ENCODE assay signal across 12 cellular contexts in the genomic region with DNA sequence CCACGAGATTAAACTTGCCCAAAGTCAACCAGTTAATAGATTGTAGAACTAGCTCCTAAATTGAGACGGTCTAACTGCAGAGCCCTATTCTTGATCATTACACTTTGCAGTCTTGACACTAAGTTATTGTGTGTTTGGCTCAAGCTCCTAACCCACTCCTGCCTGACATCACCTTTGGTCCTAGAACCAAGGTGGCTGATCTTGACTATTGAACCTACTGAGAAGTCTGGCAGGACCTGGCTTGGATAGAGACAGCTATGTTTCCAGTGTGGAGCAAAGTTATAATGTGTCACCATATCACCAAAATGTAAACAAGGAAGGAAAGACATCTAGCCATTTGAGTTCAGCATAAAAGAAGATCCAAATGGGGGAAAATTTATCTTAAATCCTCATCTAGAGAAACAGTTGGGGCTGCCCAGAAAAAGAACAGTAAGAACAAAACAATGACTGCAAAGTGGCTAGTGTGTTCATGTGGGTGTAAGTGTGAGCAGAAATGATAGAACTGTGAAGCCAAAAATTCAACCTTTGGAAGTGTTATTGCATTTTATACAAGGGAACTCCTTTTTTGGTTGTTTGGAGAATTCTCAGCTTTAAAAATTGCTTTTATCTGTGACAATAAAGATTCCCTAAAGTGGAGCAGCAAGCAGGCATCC.
DNase-seq lines count a peak whose midpoint lies in the region; ATAC-seq and TF ChIP-seq lines count a peak whose summit lies in the region.
"Had no signal": no experiment of that assay in that cellular context is flagged by ENCODE, and none has a peak within 500 bp of the region (broad histone marks: within the 10 kb centered on the region; RNA-seq: fewer than 3 reads in every experiment).

No MANE protein-coding gene starts in this region.

- CTCF ChIA-PET in activated CD4-positive, alpha-beta T cell treated with anti-CD3 and anti-CD28 coated beads for 36 hours (lab: Charles Lee), result no interaction called here
- CTCF ChIA-PET in activated CD4-positive, alpha-beta T cell treated with anti-CD3 and anti-CD28 coated beads, Interleukin-2, amount 10 ng/mL, durations not matched to agents 7 days and 5 days (lab: Charles Lee), result interaction anchor here (0.6 to 1.0 kb wide), 2 partner anchors 11 to 536 kb away, joined by 3 read pairs; no protein-coding TSS in a partner anchor
- CTCF ChIA-PET in WTC11 (lab: Charles Lee), result no interaction called here

- POLR2A ChIA-PET in activated CD4-positive, alpha-beta T cell treated with anti-CD3 and anti-CD28 coated beads for 36 hours (lab: Charles Lee), result no interaction called here
- POLR2A ChIA-PET in activated CD4-positive, alpha-beta T cell treated with anti-CD3 and anti-CD28 coated beads, Interleukin-2, amount 10 ng/mL, durations not matched to agents 7 days and 5 days (lab: Charles Lee), result no interaction called here
- POLR2A ChIA-PET in WTC11 (lab: Charles Lee), result interaction anchor here (0.7 kb wide), 1 partner anchor 47 kb away, joined by 4 read pairs; no protein-coding TSS in a partner anchor

- H3K27me3 Mint-ChIP-seq in activated CD4-positive, alpha-beta T cell treated with anti-CD3 and anti-CD28 coated beads for 36 hours, result no peaks in the 10 kb centered on the region
- no peaks in the 10 kb centered on the region for H3K27me3 Mint-ChIP-seq in activated CD4-positive, alpha-beta T cell treated with anti-CD3 and anti-CD28 coated beads, Interleukin-2, amount 10 ng/mL, durations not matched to agents 7 days and 5 days
- H3K27me3 Mint-ChIP-seq in WTC11 (ENCODE audit: low read depth) (no peaks in the 10 kb centered on the region), brain (no peaks in the 10 kb centered on the region)
- H3K27me3 Mint-ChIP-seq: CD4-positive, alpha-beta T cell had no signal

- peaks cover 5% of the 10 kb centered on the region for H3K4me1 Mint-ChIP-seq in activated CD4-positive, alpha-beta T cell treated with anti-CD3 and anti-CD28 coated beads for 36 hours
- no peaks in the 10 kb centered on the region for H3K4me1 Mint-ChIP-seq in activated CD4-positive, alpha-beta T cell treated with anti-CD3 and anti-CD28 coated beads, Interleukin-2, amount 10 ng/mL, durations not matched to agents 7 days and 5 days
- H3K4me1 Mint-ChIP-seq in WTC11 (no peaks in the 10 kb centered on the region; the same call in 1 of the 2 replicates), brain (peaks cover 26% of the 10 kb centered on the region)

- no peaks in the 10 kb centered on the region for H3K36me3 Mint-ChIP-seq in activated CD4-positive, alpha-beta T cell treated with anti-CD3 and anti-CD28 coated beads for 36 hours (ENCODE audit: low read depth)
- no peaks in the 10 kb centered on the region for H3K36me3 Mint-ChIP-seq in activated CD4-positive, alpha-beta T cell treated with anti-CD3 and anti-CD28 coated beads, Interleukin-2, amount 10 ng/mL, durations not matched to agents 7 days and 5 days (ENCODE audit: low read depth)
- peaks cover 11% of the 10 kb centered on the region for H3K36me3 Mint-ChIP-seq in WTC11
- peaks cover 28% of the 10 kb centered on the region for H3K36me3 Mint-ChIP-seq in brain

- no peak overlapping the region for H3K4me3 Mint-ChIP-seq in activated CD4-positive, alpha-beta T cell treated with anti-CD3 and anti-CD28 coated beads for 36 hours
- H3K4me3 Mint-ChIP-seq in activated CD4-positive, alpha-beta T cell treated with anti-CD3 and anti-CD28 coated beads, Interleukin-2, amount 10 ng/mL, durations not matched to agents 7 days and 5 days, result no peak overlapping the region
- H3K4me3 Mint-ChIP-seq in WTC11 (no peak overlapping the region), brain (no peak overlapping the region)
- H3K4me3 Mint-ChIP-seq: CD4-positive, alpha-beta T cell had no signal

- TF ChIP-seq CTCF in WTC11 (IDR thresholded peaks at IDR 0.05) (no peak), brain (conservative IDR thresholded peaks at IDR 0.05) (no peak)

- intact Hi-C loops in activated CD4-positive, alpha-beta T cell treated with anti-CD3 and anti-CD28 coated beads for 36 hours (cut with DNase I, micrococcal nuclease), result no loop called here

- ATAC-seq in activated CD4-positive, alpha-beta T cell treated with anti-CD3 and anti-CD28 coated beads for 36 hours, result peak; percentile 30
- no peak for ATAC-seq in WTC11
- ATAC-seq: A549 had no signal

- H3K27ac Mint-ChIP-seq in activated CD4-positive, alpha-beta T cell treated with anti-CD3 and anti-CD28 coated beads for 36 hours, result no peak overlapping the region
- H3K27ac Mint-ChIP-seq in activated CD4-positive, alpha-beta T cell treated with anti-CD3 and anti-CD28 coated beads, Interleukin-2, amount 10 ng/mL, durations not matched to agents 7 days and 5 days, result no peak overlapping the region
- H3K27ac Mint-ChIP-seq in WTC11 (peak overlapping the region; percentile 10; the same call in 1 of the 2 replicates), brain (peak overlapping the region in 4 of 5 experiments; percentile 6 to 64 (median 47))
- H3K27ac Mint-ChIP-seq: CD4-positive, alpha-beta T cell had no signal

- no peak for DNase-seq in activated CD4-positive, alpha-beta T cell treated with anti-CD3 and anti-CD28 coated beads for 36 hours
- DNase-seq in activated CD4-positive, alpha-beta T cell treated with anti-CD3 and anti-CD28 coated beads, Interleukin-2, amount 10 ng/mL, durations not matched to agents 7 days and 5 days, result no peak
- DNase-seq in WTC11 (ENCODE audit: low spot score) (no peak), superior temporal gyrus (ENCODE audit: extremely low spot score) (peak; percentile 45), pons (ENCODE audit: low spot score) (no peak), NCI-H1105 treated with DMSO at 0.1 percent for 48 hours (lab: John Stamatoyannopoulos, UW) (no peak)
- DNase-seq: AML-193; Caco-2; CD4-positive, alpha-beta T cell; GM23248 had no signal

- H3K9me3 Mint-ChIP-seq in activated CD4-positive, alpha-beta T cell treated with anti-CD3 and anti-CD28 coated beads for 36 hours (ENCODE audit: low read depth), result no peaks in the 10 kb centered on the region
- no peaks in the 10 kb centered on the region for H3K9me3 Mint-ChIP-seq in activated CD4-positive, alpha-beta T cell treated with anti-CD3 and anti-CD28 coated beads, Interleukin-2, amount 10 ng/mL, durations not matched to agents 7 days and 5 days
- H3K9me3 Mint-ChIP-seq in WTC11 (no peaks in the 10 kb centered on the region), brain (no peaks in the 10 kb centered on the region)
- H3K9me3 Mint-ChIP-seq: CD4-positive, alpha-beta T cell had no signal

TF ChIP-seq in WTC11, 78 proteins besides CTCF, POLR2A, EP300 and RAD21:
- TF ChIP-seq HMGA2 (CRISPR knock-in tag; IDR thresholded peaks at IDR 0.05), result no peak
- no peak for TF ChIP-seq TEAD4 (CRISPR knock-in tag; IDR thresholded peaks at IDR 0.05)
- no peak for TF ChIP-seq ZNF396 (CRISPR knock-in tag; IDR thresholded peaks at IDR 0.05; ENCODE audit: borderline replicate concordance)
- no peak for TF ChIP-seq FOXK1 (CRISPR knock-in tag; IDR thresholded peaks at IDR 0.05)
- TF ChIP-seq TEAD1 (CRISPR knock-in tag; IDR thresholded peaks at IDR 0.05), result no peak
- no peak for TF ChIP-seq PRRX2 (CRISPR knock-in tag; IDR thresholded peaks at IDR 0.05)
- TF ChIP-seq TCF7 (CRISPR knock-in tag; IDR thresholded peaks at IDR 0.05; ENCODE audit: low read depth), result no peak
- no peak for TF ChIP-seq GTF2I (CRISPR knock-in tag; conservative IDR thresholded peaks at IDR 0.05)
- TF ChIP-seq, protein P1, sequence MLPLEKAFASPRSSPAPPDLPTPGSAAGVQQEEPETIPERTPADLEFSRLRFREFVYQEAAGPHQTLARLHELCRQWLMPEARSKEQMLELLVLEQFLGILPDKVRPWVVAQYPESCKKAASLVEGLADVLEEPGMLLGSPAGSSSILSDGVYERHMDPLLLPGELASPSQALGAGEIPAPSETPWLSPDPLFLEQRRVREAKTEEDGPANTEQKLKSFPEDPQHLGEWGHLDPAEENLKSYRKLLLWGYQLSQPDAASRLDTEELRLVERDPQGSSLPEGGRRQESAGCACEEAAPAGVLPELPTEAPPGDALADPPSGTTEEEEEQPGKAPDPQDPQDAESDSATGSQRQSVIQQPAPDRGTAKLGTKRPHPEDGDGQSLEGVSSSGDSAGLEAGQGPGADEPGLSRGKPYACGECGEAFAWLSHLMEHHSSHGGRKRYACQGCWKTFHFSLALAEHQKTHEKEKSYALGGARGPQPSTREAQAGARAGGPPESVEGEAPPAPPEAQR (CRISPR knock-in tag; IDR thresholded peaks at IDR 0.05), result no peak
- no peak for TF ChIP-seq ZNF317 (CRISPR knock-in tag; IDR thresholded peaks at IDR 0.05; ENCODE audit: borderline replicate concordance, low read depth)
- no peak for TF ChIP-seq GRHL2 (CRISPR knock-in tag; IDR thresholded peaks at IDR 0.05; ENCODE audit: insufficient replicate concordance, severe bottlenecking)
- no peak for TF ChIP-seq IRF2 (CRISPR knock-in tag; IDR thresholded peaks at IDR 0.05; ENCODE audit: borderline replicate concordance, low read depth)
- no peak for TF ChIP-seq NFATC4 (CRISPR knock-in tag; IDR thresholded peaks at IDR 0.05)
- TF ChIP-seq RELA (CRISPR knock-in tag; IDR thresholded peaks at IDR 0.05; ENCODE audit: borderline replicate concordance), result no peak
- no peak for TF ChIP-seq ZNF121 (CRISPR knock-in tag; IDR thresholded peaks at IDR 0.05)
- TF ChIP-seq, protein P2, sequence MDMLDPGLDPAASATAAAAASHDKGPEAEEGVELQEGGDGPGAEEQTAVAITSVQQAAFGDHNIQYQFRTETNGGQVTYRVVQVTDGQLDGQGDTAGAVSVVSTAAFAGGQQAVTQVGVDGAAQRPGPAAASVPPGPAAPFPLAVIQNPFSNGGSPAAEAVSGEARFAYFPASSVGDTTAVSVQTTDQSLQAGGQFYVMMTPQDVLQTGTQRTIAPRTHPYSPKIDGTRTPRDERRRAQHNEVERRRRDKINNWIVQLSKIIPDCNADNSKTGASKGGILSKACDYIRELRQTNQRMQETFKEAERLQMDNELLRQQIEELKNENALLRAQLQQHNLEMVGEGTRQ (CRISPR knock-in tag; IDR thresholded peaks at IDR 0.05), result no peak
- no peak for TF ChIP-seq ZNF138 (CRISPR knock-in tag; conservative IDR thresholded peaks at IDR 0.05)

Comparison
In these comparisons a context has a peak if more than half of its experiments do, and no peak if none do; other contexts are left out.
1. H3K27ac Mint-ChIP-seq: peak in WTC11 (single experiment) and brain (4 of 5); none in activated CD4-positive, alpha-beta T cell treated with anti-CD3 and anti-CD28 coated beads for 36 hours (single experiment) and activated CD4-positive, alpha-beta T cell treated with anti-CD3 and anti-CD28 coated beads, Interleukin-2, amount 10 ng/mL, durations not matched to agents 7 days and 5 days (single experiment).